Comparison of ENCODE assay signal across 8 cellular contexts in the genomic region with DNA sequence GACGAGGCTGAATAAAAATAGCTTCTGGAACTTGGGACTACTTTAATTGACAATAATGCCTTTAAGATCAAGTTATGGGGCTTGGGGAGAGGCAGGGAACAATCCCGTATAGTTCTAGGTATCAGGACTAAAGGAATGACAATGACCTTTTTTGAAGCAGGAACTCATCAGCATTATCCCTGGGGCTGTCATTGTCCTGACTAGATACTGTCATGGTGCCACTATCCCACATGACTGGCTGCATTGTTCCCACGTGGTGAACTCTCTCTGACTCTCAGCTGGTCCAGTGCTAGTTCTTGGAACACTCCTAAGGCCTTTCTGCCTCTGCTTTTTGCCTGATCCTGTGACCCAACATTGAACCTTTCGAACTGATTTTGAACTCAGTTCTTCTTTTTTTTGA. TPM values are rescaled to one million over a fixed set of nuclear protein-coding genes. Genes with fewer than 3 reads are reported as not detected.
"Had no signal": no experiment of that assay in that cellular context is flagged by ENCODE, and none has a peak within 500 bp of the region (broad histone marks: within the 10 kb centered on the region; RNA-seq: fewer than 3 reads in every experiment).

No MANE protein-coding gene starts in this region.

RNA-seq across cellular contexts. Expression of a gene that starts 15.7 kb away (rescaled TPM):
- total RNA-seq: ascending aorta had no signal

RNA-seq across cellular contexts. Expression of a gene that starts 40.5 kb away (rescaled TPM):
- total RNA-seq: activated CD4-positive, alpha-beta memory T cell treated with anti-CD3 and anti-CD28 coated beads, Interleukin-2, amount 10 ng/mL, durations not matched to agents 7 days and 5 days; activated CD4-positive, alpha-beta T cell treated with anti-CD3 and anti-CD28 coated beads for 36 hours; activated CD8-positive, alpha-beta memory T cell treated with anti-CD3 and anti-CD28 coated beads, Interleukin-2, amount 10 ng/mL, durations not matched to agents 7 days and 5 days; activated CD8-positive, alpha-beta T cell treated with anti-CD3 and anti-CD28 coated beads, Interleukin-2, amount 10 ng/mL, durations not matched to agents 7 days and 5 days; activated naive CD8-positive, alpha-beta T cell treated with anti-CD3 and anti-CD28 coated beads, Interleukin-2, amount 10 ng/mL, durations not matched to agents 7 days and 5 days; ascending aorta; cardiac septum; T-helper 2 cell treated with Interferon-gamma antibody and Interleukin-4, amounts not matched to agents 100 ng/mL and 5 ng/mL, for 36 hours had no signal
